7 cellular contexts compared by ENCODE assay signal in genomic region chr18:42941860-42942259, GRCh38.
"Had no signal": no experiment of that assay in that cellular context is flagged by ENCODE, and none has a peak within 500 bp of the region (broad histone marks: within the 10 kb centered on the region; RNA-seq: fewer than 3 reads in every experiment).

No MANE protein-coding gene starts in this region.

- H3K4me3 ChIP-seq: GM23338 had no signal

- H2AFZ ChIP-seq: GM23338 had no signal

- DNase-seq: H9, HCEC 1CT, KBM-7 had no signal

- ATAC-seq: GM23338 had no signal

- H3K4me2 ChIP-seq: GM23338 had no signal

- FAIRE-seq: H1, H54, HTR-8/SVneo had no signal
